ENCODE assay signal across 8 cellular contexts in the genomic region with DNA sequence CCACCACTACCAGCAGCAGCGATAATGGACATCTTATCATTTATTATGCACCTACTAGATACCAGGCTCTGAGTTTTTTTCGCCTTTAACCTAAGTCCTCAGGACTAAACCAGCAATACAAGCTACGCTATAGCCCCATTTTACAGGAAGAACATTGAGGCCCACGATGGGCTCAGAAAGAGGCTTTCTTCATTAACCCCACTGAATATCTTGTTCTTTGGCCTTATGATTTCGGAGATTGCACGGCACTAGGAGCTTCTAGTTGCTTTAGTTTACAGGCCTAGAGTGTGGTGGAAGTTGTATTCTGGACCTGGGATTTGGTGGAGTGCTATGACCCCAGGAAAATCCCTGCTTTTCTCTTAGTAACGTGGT. TPM values are rescaled to one million over a fixed set of nuclear protein-coding genes. Genes with fewer than 3 reads are reported as not detected.
DNase-seq lines count a peak whose midpoint lies in the region; ATAC-seq, FAIRE-seq and TF ChIP-seq lines count a peak whose summit lies in the region.

No MANE protein-coding gene starts in this region.

- ATAC-seq in HG02973 (IDR thresholded peaks at IDR 0.05; ENCODE audit: unreplicated experiment) = no peak

- no peak for DNase-seq in activated CD4-positive, alpha-beta T cell treated with anti-CD3 and anti-CD28 coated beads, Interleukin-2, amount 10 ng/mL, durations not matched to agents 7 days and 5 days
- no peak for DNase-seq in activated CD4-positive, alpha-beta T cell treated with anti-CD3 and anti-CD28 coated beads for 4 hours
- DNase-seq in astrocyte of the spinal cord (ENCODE audit: low read depth, low spot score) = peak; percentile 4
- no peak for DNase-seq in lower leg skin (ENCODE audit: low spot score in 2 of 2)
- DNase-seq in thyroid gland = no peak
- no peak for DNase-seq in HTR-8/SVneo (ENCODE audit: insufficient read length, low spot score)
- no peak for DNase-seq in NCI-H69 (lab: John Stamatoyannopoulos, UW)

- intact Hi-C loops in lower leg skin (cut with DNase I; ENCODE audit: low total_unique reads) (no loop called here), thyroid gland (cut with DNase I) (no loop called here)

- in situ Hi-C loops in astrocyte of the spinal cord (cut with HindIII; ENCODE audit: low sequenced_read_pairs) = no loop called here

- peaks cover 40% of the 10 kb centered on the region for H3K4me1 Mint-ChIP-seq in activated CD4-positive, alpha-beta T cell treated with anti-CD3 and anti-CD28 coated beads, Interleukin-2, amount 10 ng/mL, durations not matched to agents 7 days and 5 days

- H3K27me3 Mint-ChIP-seq in activated CD4-positive, alpha-beta T cell treated with anti-CD3 and anti-CD28 coated beads, Interleukin-2, amount 10 ng/mL, durations not matched to agents 7 days and 5 days = peaks cover 2% of the 10 kb centered on the region

- peak overlapping the region; percentile 98 for H3K4me3 ChIP-seq in astrocyte of the spinal cord (ENCODE audit: low read depth, low read length)
- H3K4me3 ChIP-seq in lower leg skin (ENCODE audit: low read depth, poor library complexity, severe bottlenecking) = peak overlapping the region; percentile 91
- H3K4me3 ChIP-seq in thyroid gland (replicated peaks in 1 of 3) = peak overlapping the region; percentile 67 to 85 (median 77)

- H3K9me3 Mint-ChIP-seq in activated CD4-positive, alpha-beta T cell treated with anti-CD3 and anti-CD28 coated beads, Interleukin-2, amount 10 ng/mL, durations not matched to agents 7 days and 5 days = no peaks in the 10 kb centered on the region

- H3K4me1 ChIP-seq in thyroid gland = peaks cover 4 to 18% of the 10 kb centered on the region in 2 donors

- H3K27ac Mint-ChIP-seq in activated CD4-positive, alpha-beta T cell treated with anti-CD3 and anti-CD28 coated beads, Interleukin-2, amount 10 ng/mL, durations not matched to agents 7 days and 5 days = peak overlapping the region; percentile 75

- H3K4me3 Mint-ChIP-seq in activated CD4-positive, alpha-beta T cell treated with anti-CD3 and anti-CD28 coated beads, Interleukin-2, amount 10 ng/mL, durations not matched to agents 7 days and 5 days = peak overlapping the region; percentile 79

- H3K9me3 ChIP-seq in thyroid gland = no peaks in the 10 kb centered on the region

- H3K36me3 Mint-ChIP-seq in activated CD4-positive, alpha-beta T cell treated with anti-CD3 and anti-CD28 coated beads, Interleukin-2, amount 10 ng/mL, durations not matched to agents 7 days and 5 days (ENCODE audit: low read depth) = peaks cover 7% of the 10 kb centered on the region

- peak overlapping the region in 1 of 3 donors; percentile 69 for H3K27ac ChIP-seq in thyroid gland

- no peak for TF ChIP-seq POLR2A in lower leg skin (IDR thresholded peaks at IDR 0.05)
- no peak for TF ChIP-seq POLR2A in thyroid gland (IDR thresholded peaks at IDR 0.05)

- no peaks in the 10 kb centered on the region for H3K27me3 ChIP-seq in thyroid gland

- CTCF ChIA-PET in activated CD4-positive, alpha-beta T cell treated with anti-CD3 and anti-CD28 coated beads, Interleukin-2, amount 10 ng/mL, durations not matched to agents 7 days and 5 days (lab: Charles Lee) = interaction anchor here (0.6 to 4.8 kb wide), 4 partner anchors 11 to 648 kb away, joined by 3 to 31 read pairs (median 3); no protein-coding TSS in a partner anchor

- POLR2A ChIA-PET in activated CD4-positive, alpha-beta T cell treated with anti-CD3 and anti-CD28 coated beads, Interleukin-2, amount 10 ng/mL, durations not matched to agents 7 days and 5 days (lab: Charles Lee) = no interaction called here

- WGBS in lower leg skin, 2 donors = 61 to 67% methylated on average over 7 of the region's 7 CpGs
- whole genome bisulfite sequencing in thyroid gland, 2 donors = 70 to 75% methylated on average over 7 of the region's 7 CpGs

- FAIRE-seq in HTR-8/SVneo (lab: Jason Lieb, UNC) = no peak

- TF ChIP-seq CTCF in astrocyte of the spinal cord (IDR thresholded peaks at IDR 0.05; ENCODE audit: low read depth, low read length) (no peak), lower leg skin (IDR thresholded peaks at IDR 0.05) (no peak), thyroid gland (IDR thresholded peaks at IDR 0.05) (no peak)

- no peaks in the 10 kb centered on the region for H3K36me3 ChIP-seq in thyroid gland

RNA-seq across cellular contexts. Expression of gene SESN2, which starts 1.5 kb away (rescaled TPM):
- total RNA-seq in activated CD4-positive, alpha-beta T cell treated with anti-CD3 and anti-CD28 coated beads, Interleukin-2, amount 10 ng/mL, durations not matched to agents 7 days and 5 days = 10 to 100 TPM; 11.7 to 11.8 TPM
- total RNA-seq in lower leg skin (10 to 100 TPM in 2 of 4 donors, 1 to 10 TPM in 2; 8.2 to 13.6 (median 11.1) TPM), thyroid gland (1 to 10 TPM; 6.4 to 8.1 (median 6.8) TPM)

RNA-seq across cellular contexts. Expression of gene ATP5IF1, which starts 24.9 kb away (rescaled TPM):
- total RNA-seq in activated CD4-positive, alpha-beta T cell treated with anti-CD3 and anti-CD28 coated beads, Interleukin-2, amount 10 ng/mL, durations not matched to agents 7 days and 5 days = 100 to 1,000 TPM; 172 to 189 TPM
- 100 to 1,000 TPM; 125 to 326 (median 247) TPM for total RNA-seq in lower leg skin
- total RNA-seq in thyroid gland = 100 to 1,000 TPM in 3 of 4 donors, 10 to 100 TPM in 1; 75.6 to 307 (median 236) TPM

RNA-seq across cellular contexts. Expression of gene DNAJC8, which starts 28.0 kb away (rescaled TPM):
- 100 to 1,000 TPM; 110 to 128 TPM for total RNA-seq in activated CD4-positive, alpha-beta T cell treated with anti-CD3 and anti-CD28 coated beads, Interleukin-2, amount 10 ng/mL, durations not matched to agents 7 days and 5 days
- total RNA-seq in lower leg skin (10 to 100 TPM; 33.5 to 40.4 (median 35.3) TPM), thyroid gland (10 to 100 TPM; 59.5 to 76.7 (median 62.5) TPM)
